Comparison of ENCODE assay signal across 12 cellular contexts in the genomic region with DNA sequence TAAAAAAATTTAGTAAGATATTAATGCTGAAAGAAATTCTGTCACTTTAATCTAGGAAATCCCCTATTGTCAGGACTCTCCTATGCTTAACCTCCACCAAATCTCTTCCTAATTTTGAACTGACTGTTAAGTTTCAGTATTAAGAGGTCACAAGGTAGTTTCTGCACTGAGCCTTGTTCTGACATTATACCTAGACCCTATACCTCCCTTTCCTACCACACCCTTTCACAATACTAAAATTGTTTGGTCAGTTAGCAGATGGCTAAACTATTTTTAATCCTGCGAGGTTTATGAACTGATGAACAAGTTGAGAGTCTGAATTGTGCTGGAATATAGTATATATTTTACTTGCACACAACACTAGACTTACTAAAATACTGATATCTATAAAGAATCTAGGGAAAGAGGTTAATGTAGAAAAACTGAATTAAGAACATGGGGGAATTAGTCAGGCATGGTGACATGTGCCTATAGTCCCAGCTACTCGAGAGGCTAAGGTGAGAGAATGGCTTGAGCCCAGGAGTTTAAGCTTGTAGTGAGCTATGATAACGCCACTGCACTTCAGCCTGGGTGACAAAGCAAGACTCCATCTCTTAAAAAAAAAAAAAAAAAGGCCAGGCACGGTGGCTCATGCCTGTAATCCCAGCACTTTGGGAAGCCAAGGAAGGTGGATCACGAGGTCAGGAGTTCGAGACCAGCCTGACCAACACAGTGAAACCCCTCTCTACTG. TPM values are rescaled to one million over a fixed set of nuclear protein-coding genes. Genes with fewer than 3 reads are reported as not detected.
DNase-seq lines count a peak whose midpoint lies in the region; ATAC-seq, FAIRE-seq and TF ChIP-seq lines count a peak whose summit lies in the region.
"Had no signal": no experiment of that assay in that cellular context is flagged by ENCODE, and none has a peak within 500 bp of the region (broad histone marks: within the 10 kb centered on the region; RNA-seq: fewer than 3 reads in every experiment).

No MANE protein-coding gene starts in this region.

- intact Hi-C loops in right lobe of liver (cut with DNase I): no loop called here
- intact Hi-C loops in HepG2 (cut with micrococcal nuclease; ENCODE audit: unreplicated experiment): no loop called here

- H3K4me1 ChIP-seq in right lobe of liver (peaks cover 0 to 7% (median under 1%) of the 10 kb centered on the region in 4 donors), HepG2 (ENCODE audit: insufficient read depth, low read length) (peaks cover 3% of the 10 kb centered on the region), right atrium auricular region (peaks cover 0 to under 1% of the 10 kb centered on the region in 2 donors)

- H3K4me3 Mint-ChIP-seq in stimulated activated naive CD8-positive, alpha-beta T cell treated with anti-CD3 and anti-CD28 coated beads, Interleukin-15, amount 100 ng/mL, for 72 hours: peak overlapping the region in 1 of 2 donors; percentile 23
- H3K4me3 Mint-ChIP-seq: activated naive CD8-positive, alpha-beta T cell treated with anti-CD3 and anti-CD28 coated beads, Interleukin-2, amount 10 ng/mL, durations not matched to agents 7 days and 5 days had no signal

- FAIRE-seq in HepG2 (lab: Jason Lieb, UNC): no peak

- H2AFZ ChIP-seq in HepG2 (ENCODE audit: low read length): no peak overlapping the region

- no peak for DNase-seq in right lobe of liver
- no peak for DNase-seq in HepG2 (ENCODE audit: low spot score)
- no peak for DNase-seq in stimulated activated naive CD8-positive, alpha-beta T cell treated with anti-CD3 and anti-CD28 coated beads, Interleukin-15, amount 100 ng/mL, for 72 hours
- no peak for DNase-seq in right atrium auricular region (ENCODE audit: low spot score)
- no peak for DNase-seq in effector CD8-positive, alpha-beta T cell (lab: John Stamatoyannopoulos, UW)
- no peak for DNase-seq in ACHN
- DNase-seq: activated naive CD8-positive, alpha-beta T cell treated with anti-CD3 and anti-CD28 coated beads, Interleukin-2, amount 10 ng/mL, durations not matched to agents 7 days and 5 days; BE2C; islet precursor cell; NCI-H1417 treated with DMSO at 0.1 percent for 48 hours had no signal

- H4K20me1 ChIP-seq in HepG2 (ENCODE audit: insufficient read depth, low read length): no peaks in the 10 kb centered on the region

- H3K4me3 ChIP-seq in right lobe of liver: no peak overlapping the region
- no peak overlapping the region for H3K4me3 ChIP-seq in HepG2 (replicated peaks in 1 of 3; ENCODE audit: insufficient read depth in 1 of 3, low read depth in 2 of 3, low read length in 3 of 3)
- no peak overlapping the region for H3K4me3 ChIP-seq in right atrium auricular region

- in situ Hi-C loops in HepG2 (cut with HindIII; ENCODE audit: extremely low pct_ligation_motif_present, low pct_unique_long_range_greater_than_20kb): no loop called here
- in situ Hi-C loops in ACHN (cut with HindIII; ENCODE audit: low pct_ligation_motif_present, low pct_unique_long_range_greater_than_20kb, low sequenced_read_pairs): no loop called here

- CTCF ChIA-PET in HepG2 (lab: Yijun Ruan, JAX; ENCODE audit: low intra/inter-chr PET ratio, low total read pairs): no interaction called here

- no peak overlapping the region for H3K9ac ChIP-seq in HepG2 (ENCODE audit: insufficient read depth, low read depth, low read length)

- POLR2A ChIA-PET in HepG2 (lab: Yijun Ruan, JAX): interaction anchor here (0.7 to 1.5 kb wide), 2 partner anchors 52 to 1286 kb away, joined by 3 to 4 read pairs; a partner anchor contains a TSS

- TF ChIP-seq CTCF in right lobe of liver (IDR thresholded peaks at IDR 0.05) (no peak), HepG2 (CRISPR knock-in tag; IDR thresholded peaks at IDR 0.05) (no peak), right atrium auricular region (IDR thresholded peaks at IDR 0.05) (no peak)

- TF ChIP-seq EP300 in HepG2 (IDR thresholded peaks at IDR 0.05; ENCODE audit: low read depth in 2 of 2, low read length in 2 of 2) (no peak), HepG2 (CRISPR knock-in tag; IDR thresholded peaks at IDR 0.05; ENCODE audit: borderline replicate concordance) (no peak)

- no peaks in the 10 kb centered on the region for H3K27me3 ChIP-seq in right lobe of liver
- no peaks in the 10 kb centered on the region for H3K27me3 ChIP-seq in HepG2 (ENCODE audit: control insufficient read depth in 1 of 2, insufficient read depth in 2 of 2, low read length in 2 of 2)
- no peaks in the 10 kb centered on the region for H3K27me3 ChIP-seq in right atrium auricular region
- H3K27me3 ChIP-seq: BE2C had no signal

- TF ChIP-seq POLR2A in right lobe of liver (IDR thresholded peaks at IDR 0.05) (no peak), HepG2 (IDR thresholded peaks at IDR 0.05; ENCODE audit: insufficient read depth in 1 of 2, low read depth in 2 of 2, low read length in 2 of 2) (no peak)

- H3K27ac ChIP-seq in right lobe of liver: no peak overlapping the region
- H3K27ac ChIP-seq in HepG2 (ENCODE audit: extremely low read length, insufficient read depth, low read length): no peak overlapping the region
- H3K27ac ChIP-seq in right atrium auricular region: no peak overlapping the region

- 71% methylated on average over 3 of the region's 6 CpGs for WGBS in right lobe of liver (ENCODE audit: insufficient coverage, low coverage, low lambda C conversion rate, missing lambda C conversion rate)
- 94% methylated on average over 6 of the region's 6 CpGs for WGBS in HepG2 (ENCODE audit: low lambda C conversion rate)

- no peaks in the 10 kb centered on the region for H3K9me3 ChIP-seq in right lobe of liver
- H3K9me3 ChIP-seq in HepG2 (ENCODE audit: low read length): no peaks in the 10 kb centered on the region
- no peaks in the 10 kb centered on the region for H3K9me3 ChIP-seq in right atrium auricular region
- H3K9me3 ChIP-seq: BE2C had no signal

- H3K27ac Mint-ChIP-seq in stimulated activated naive CD8-positive, alpha-beta T cell treated with anti-CD3 and anti-CD28 coated beads, Interleukin-15, amount 100 ng/mL, for 72 hours: peak overlapping the region in 1 of 2 donors; percentile 34
- H3K27ac Mint-ChIP-seq: activated naive CD8-positive, alpha-beta T cell treated with anti-CD3 and anti-CD28 coated beads, Interleukin-2, amount 10 ng/mL, durations not matched to agents 7 days and 5 days had no signal

- H3K36me3 ChIP-seq in right lobe of liver (no peaks in the 10 kb centered on the region), HepG2 (replicated peaks in 1 of 2; ENCODE audit: control insufficient read depth in 1 of 2, insufficient read depth in 2 of 2, low read length in 2 of 2) (peaks cover 0 to 7% of the 10 kb centered on the region in 2 experiments; a peak in 1 of 5 replicates), right atrium auricular region (peaks cover 8% of the 10 kb centered on the region)
- H3K36me3 ChIP-seq: BE2C had no signal

- peaks cover 25% of the 10 kb centered on the region for H3K4me1 Mint-ChIP-seq in stimulated activated naive CD8-positive, alpha-beta T cell treated with anti-CD3 and anti-CD28 coated beads, Interleukin-15, amount 100 ng/mL, for 72 hours

- H3K4me2 ChIP-seq in HepG2 (ENCODE audit: low read depth, low read length): no peak overlapping the region

- no TSS peak for BruUV-seq in HepG2 (replicated peaks; lab: Mats Ljungman, UMichigan)

- no peaks in the 10 kb centered on the region for H3K9me3 Mint-ChIP-seq in stimulated activated naive CD8-positive, alpha-beta T cell treated with anti-CD3 and anti-CD28 coated beads, Interleukin-15, amount 100 ng/mL, for 72 hours
- H3K9me3 Mint-ChIP-seq: activated naive CD8-positive, alpha-beta T cell treated with anti-CD3 and anti-CD28 coated beads, Interleukin-2, amount 10 ng/mL, durations not matched to agents 7 days and 5 days had no signal

- peak in 3 of 4 donors; percentile 20 to 47 (median 25) for ATAC-seq in right lobe of liver
- no peak for ATAC-seq in HepG2
- peak; percentile 93 for ATAC-seq in GM21786 (IDR thresholded peaks at IDR 0.05; ENCODE audit: unreplicated experiment)
- peak; percentile 94 for ATAC-seq in HG03442 (IDR thresholded peaks at IDR 0.05; ENCODE audit: unreplicated experiment)
- peak; percentile 100 for ATAC-seq in stimulated activated naive CD8-positive, alpha-beta T cell treated with anti-CD3 and anti-CD28 coated beads, Interleukin-15, amount 100 ng/mL, for 72 hours

- no peak for TF ChIP-seq RAD21 in HepG2 (CRISPR knock-in tag; IDR thresholded peaks at IDR 0.05)

- H3K27me3 Mint-ChIP-seq in stimulated activated naive CD8-positive, alpha-beta T cell treated with anti-CD3 and anti-CD28 coated beads, Interleukin-15, amount 100 ng/mL, for 72 hours: no peaks in the 10 kb centered on the region
- H3K27me3 Mint-ChIP-seq: activated naive CD8-positive, alpha-beta T cell treated with anti-CD3 and anti-CD28 coated beads, Interleukin-2, amount 10 ng/mL, durations not matched to agents 7 days and 5 days had no signal

- H3K79me2 ChIP-seq in HepG2 (ENCODE audit: insufficient read depth, low read length): no peaks in the 10 kb centered on the region

RNA-seq across cellular contexts. Expression of a gene that starts 51.5 kb away (rescaled TPM):
- total RNA-seq in right lobe of liver (10 to 100 TPM; 31.8 to 47.2 (median 37.1) TPM), HepG2 (2016; rRNA removed; fragmentation: Illumina TruSeq; extraction: Trizol) (138 and 222 TPM in 2 replicates), right atrium auricular region (10 to 100 TPM; 42.9 to 60.4 TPM)
- 36.1 and 37.3 TPM in 2 replicates for total RNA-seq in HepG2 (2016; cell fraction: cytosol; rRNA removed; fragmentation: Illumina TruSeq; extraction: Trizol; ENCODE audit: low read depth)
- 138 and 235 TPM in 2 replicates for total RNA-seq in HepG2 (2016; cell fraction: insoluble cytoplasmic fraction; rRNA removed; fragmentation: Illumina TruSeq; extraction: Trizol)
- total RNA-seq in HepG2 (2016; cell fraction: membrane; rRNA removed; fragmentation: Illumina TruSeq; extraction: Trizol): 62.1 and 65.5 TPM in 2 replicates
- total RNA-seq in HepG2 (2016; cell fraction: nucleus; rRNA removed; fragmentation: Illumina TruSeq; extraction: Trizol): 87.5 and 92.8 TPM in 2 replicates
- 33.6 and 44.1 TPM in 2 replicates for polyA plus RNA-seq in HepG2 (2011; rRNA removed)
- polyA plus RNA-seq in HepG2 (2011; cell fraction: cytosol; rRNA removed): 19.1 and 28.9 TPM in 2 replicates
- polyA plus RNA-seq in HepG2 (2011; cell fraction: nucleus; rRNA removed): 13.8 and 19.0 TPM in 2 replicates
- 54.5 and 55.2 TPM in 2 replicates for polyA plus RNA-seq in HepG2 (2012)
- 6.9 and 8.3 TPM in 2 replicates for polyA plus RNA-seq in HepG2 (2016; cell fraction: cytosol; fragmentation: Illumina TruSeq; extraction: Trizol; ENCODE audit: low read depth)
- 137 and 159 TPM in 2 replicates for polyA plus RNA-seq in HepG2 (2016; cell fraction: insoluble cytoplasmic fraction; fragmentation: Illumina TruSeq; extraction: Trizol; ENCODE audit: low read depth)
- polyA plus RNA-seq in HepG2 (2016; cell fraction: membrane; fragmentation: Illumina TruSeq; extraction: Trizol; ENCODE audit: low read depth): 19.7 and 20.8 TPM in 2 replicates
- polyA plus RNA-seq in HepG2 (2016; cell fraction: nucleus; fragmentation: Illumina TruSeq; extraction: Trizol; ENCODE audit: insufficient read depth, low read depth): 54.7 and 61.1 TPM in 2 replicates
- polyA minus RNA-seq in HepG2 (2011; rRNA and poly(A)+ RNA removed; ENCODE audit: low replicate concordance): 30.9 and 38.9 TPM in 2 replicates
- 39.6 and 42.2 TPM in 2 replicates for polyA minus RNA-seq in HepG2 (2011; cell fraction: cytosol; rRNA and poly(A)+ RNA removed)
- 115 and 120 TPM in 2 replicates for polyA minus RNA-seq in HepG2 (2011; cell fraction: nucleus; rRNA and poly(A)+ RNA removed)

RNA-seq across cellular contexts. Expression of a gene that starts 53.2 kb away (rescaled TPM):
- total RNA-seq in right lobe of liver: 100 to 1,000 TPM in 4 of 6 experiments, 10 to 100 TPM in 2; 91.4 to 175 (median 166) TPM
- total RNA-seq in HepG2 (2016; rRNA removed; fragmentation: Illumina TruSeq; extraction: Trizol): 3.4 and 3.6 TPM in 2 replicates
- total RNA-seq in HepG2 (2016; cell fraction: cytosol; rRNA removed; fragmentation: Illumina TruSeq; extraction: Trizol; ENCODE audit: low read depth): 0.20 and 0.26 TPM in 2 replicates
- 2.7 and 3.0 TPM in 2 replicates for total RNA-seq in HepG2 (2016; cell fraction: insoluble cytoplasmic fraction; rRNA removed; fragmentation: Illumina TruSeq; extraction: Trizol)
- 0.71 and 1.0 TPM in 2 replicates for total RNA-seq in HepG2 (2016; cell fraction: membrane; rRNA removed; fragmentation: Illumina TruSeq; extraction: Trizol)
- total RNA-seq in HepG2 (2016; cell fraction: nucleus; rRNA removed; fragmentation: Illumina TruSeq; extraction: Trizol): 1.1 and 1.6 TPM in 2 replicates
- polyA plus RNA-seq in HepG2 (2011; rRNA removed): 0.68 and 1.1 TPM in 2 replicates
- polyA plus RNA-seq in HepG2 (2011; cell fraction: cytosol; rRNA removed): 0.32 and 0.96 TPM in 2 replicates
- polyA plus RNA-seq in HepG2 (2011; cell fraction: nucleus; rRNA removed): 1.5 and 2.1 TPM in 2 replicates
- 0.41 and 0.99 TPM in 2 replicates for polyA plus RNA-seq in HepG2 (2012)
- polyA plus RNA-seq in HepG2 (2016; cell fraction: cytosol; fragmentation: Illumina TruSeq; extraction: Trizol; ENCODE audit: low read depth): 0.14 and 0.19 TPM in 2 replicates
- polyA plus RNA-seq in HepG2 (2016; cell fraction: insoluble cytoplasmic fraction; fragmentation: Illumina TruSeq; extraction: Trizol; ENCODE audit: low read depth): 3.2 and 3.4 TPM in 2 replicates
- polyA plus RNA-seq in HepG2 (2016; cell fraction: membrane; fragmentation: Illumina TruSeq; extraction: Trizol; ENCODE audit: low read depth): 0.30 and 0.39 TPM in 2 replicates
- 1.4 and 1.6 TPM in 2 replicates for polyA plus RNA-seq in HepG2 (2016; cell fraction: nucleus; fragmentation: Illumina TruSeq; extraction: Trizol; ENCODE audit: insufficient read depth, low read depth)
- 0.40 and 0.68 TPM in 2 replicates for polyA minus RNA-seq in HepG2 (2011; rRNA and poly(A)+ RNA removed; ENCODE audit: low replicate concordance)
- polyA minus RNA-seq in HepG2 (2011; cell fraction: cytosol; rRNA and poly(A)+ RNA removed): 0.40 TPM in 1 of 2 replicates, not detected in the other
- polyA minus RNA-seq in HepG2 (2011; cell fraction: nucleus; rRNA and poly(A)+ RNA removed): 3.6 and 3.7 TPM in 2 replicates
- total RNA-seq in right atrium auricular region: under 1 TPM in 1 of 2 donors, not detected in 1; 0.35 TPM

Comparison
In these comparisons a context has a peak if more than half of its experiments do, and no peak if none do; other contexts are left out.
1. RNA of a gene that starts 53.2 kb away (total RNA-seq): 91.4 to 175 TPM in right lobe of liver; 0.20 to 3.6 TPM in HepG2 and 0.35 TPM in right atrium auricular region; every median in the first group is over 10 times any median in the second.